Comparison of ENCODE assay signal across 8 cellular contexts in genomic region chrX:72713130-72713529, GRCh38. TPM values are rescaled to one million over a fixed set of nuclear protein-coding genes. Genes with fewer than 3 reads are reported as not detected.
DNase-seq lines count a peak whose midpoint lies in the region; ATAC-seq and TF ChIP-seq lines count a peak whose summit lies in the region.

No MANE protein-coding gene starts in this region.

- H3K4me1 Mint-ChIP-seq in brain (peaks cover 21% of the 10 kb centered on the region), naive B cell (peaks cover 0 to 9% (median 5%) of the 10 kb centered on the region in 3 donors)

- H3K36me3 ChIP-seq in A673 (ENCODE audit: insufficient read depth, low read length, poor library complexity, severe bottlenecking) (no peaks in the 10 kb centered on the region), OCI-LY7 (ENCODE audit: insufficient read depth, low read length) (no peaks in the 10 kb centered on the region)

- TF ChIP-seq CTCF in A673 (conservative IDR thresholded peaks at IDR 0.05; ENCODE audit: low read depth, low read length), result no peak
- TF ChIP-seq CTCF in brain (conservative IDR thresholded peaks at IDR 0.05), result no peak
- no peak for TF ChIP-seq CTCF in OCI-LY7 (conservative IDR thresholded peaks at IDR 0.05; ENCODE audit: low read length)

- no peak overlapping the region for H2AFZ ChIP-seq in OCI-LY7 (ENCODE audit: low read length)

- H3K4me1 ChIP-seq in A673 (ENCODE audit: insufficient read depth, low read length, poor library complexity, severe bottlenecking), result no peaks in the 10 kb centered on the region
- H3K4me1 ChIP-seq in OCI-LY7 (ENCODE audit: insufficient read depth, low read length, poor library complexity, severe bottlenecking), result no peaks in the 10 kb centered on the region

- H3K27ac Mint-ChIP-seq in brain (peak overlapping the region; percentile 7 to 71 (median 38)), naive B cell (no peak overlapping the region)

- H3K9me2 ChIP-seq in OCI-LY7 (ENCODE audit: insufficient read depth, low read length), result no peaks in the 10 kb centered on the region

- no peak for DNase-seq in A673 (ENCODE audit: low spot score)
- DNase-seq in HEK293T (ENCODE audit: extremely low spot score), result no peak
- no peak for DNase-seq in naive B cell
- no peak for DNase-seq in LoVo (ENCODE audit: low spot score)
- no peak for DNase-seq in GDM1 (lab: John Stamatoyannopoulos, UW)
- no peak for DNase-seq in OCI-LY7 (ENCODE audit: low spot score)
- no peak for DNase-seq in activated CD4-positive, CD25-positive, alpha-beta regulatory T cell treated with anti-CD3 and anti-CD28 coated beads, Interleukin-2, amount 50 U/mL, for 72 hours

- H3K36me3 Mint-ChIP-seq in brain, result no peaks in the 10 kb centered on the region
- no peaks in the 10 kb centered on the region for H3K36me3 Mint-ChIP-seq in naive B cell

- H3K9me3 Mint-ChIP-seq in brain (peaks cover 0 to 4% (median 0%) of the 10 kb centered on the region in 5 experiments), naive B cell (no peaks in the 10 kb centered on the region)

- H3K27me3 ChIP-seq in A673 (replicated peaks; ENCODE audit: insufficient read depth, low read depth, low read length, poor library complexity), result no peaks in the 10 kb centered on the region

- POLR2A ChIA-PET in A673 (lab: Charles Lee; ENCODE audit: low non-redundant PET), result no interaction called here
- POLR2A ChIA-PET in HEK293T (lab: Yijun Ruan, JAX), result interaction anchor here (0.7 kb wide), 1 partner anchor 166 kb away, joined by 4 read pairs; no protein-coding TSS in a partner anchor
- POLR2A ChIA-PET in OCI-LY7 (lab: Charles Lee), result no interaction called here

- peak overlapping the region; percentile 42 for H3K4me3 ChIP-seq in A673 (ENCODE audit: low read depth, low read length, poor library complexity, severe bottlenecking)
- no peak overlapping the region for H3K4me3 ChIP-seq in OCI-LY7 (ENCODE audit: low read depth, low read length, poor library complexity, severe bottlenecking)

- H3K4me2 ChIP-seq in OCI-LY7 (ENCODE audit: low read length), result no peak overlapping the region

- BruUV-seq in A673 (replicated peaks; lab: Mats Ljungman, UMichigan) (no TSS peak), OCI-LY7 (replicated peaks; lab: Mats Ljungman, UMichigan) (no TSS peak)

- no peaks in the 10 kb centered on the region for H4K20me1 ChIP-seq in OCI-LY7 (ENCODE audit: insufficient read depth, low read length)

- peaks cover 3% of the 10 kb centered on the region for H3K27me3 Mint-ChIP-seq in brain
- H3K27me3 Mint-ChIP-seq in naive B cell, result peaks cover 14 to 18% (median 15%) of the 10 kb centered on the region in 3 donors

- H3K9me3 ChIP-seq in A673 (ENCODE audit: low read depth, low read length, poor library complexity, severe bottlenecking), result no peaks in the 10 kb centered on the region
- H3K9me3 ChIP-seq in OCI-LY7 (ENCODE audit: low read length), result no peaks in the 10 kb centered on the region

- intact Hi-C loops in A673 (cut with micrococcal nuclease; ENCODE audit: unreplicated experiment), result no loop called here
- intact Hi-C loops in OCI-LY7 (cut with micrococcal nuclease; ENCODE audit: unreplicated experiment), result no loop called here

- H3K27ac ChIP-seq in A673 (ENCODE audit: low read depth, low read length, poor library complexity, severe bottlenecking) (no peak overlapping the region), OCI-LY7 (ENCODE audit: low read depth, low read length, poor library complexity, severe bottlenecking) (no peak overlapping the region)

- CTCF ChIA-PET in A673 (lab: Charles Lee) (no interaction called here), HEK293T (lab: Yijun Ruan, JAX) (no interaction called here), OCI-LY7 (lab: Charles Lee; ENCODE audit: unreplicated experiment) (no interaction called here)

- ATAC-seq in naive B cell (ENCODE audit: low read depth in 2 of 2), result no peak

- H3K79me2 ChIP-seq in OCI-LY7 (ENCODE audit: insufficient read depth, low read depth, low read length), result no peaks in the 10 kb centered on the region

- peak overlapping the region; percentile 82 to 87 (median 84) for H3K4me3 Mint-ChIP-seq in brain
- H3K4me3 Mint-ChIP-seq in naive B cell, result peak overlapping the region in 7 of 8 donors; percentile 12 to 85 (median 76)

TF ChIP-seq in HEK293T, 16 proteins besides CTCF, POLR2A, EP300 and RAD21:
- TF ChIP-seq BHLHE40 (IDR thresholded peaks at IDR 0.05; ENCODE audit: borderline replicate concordance), result no peak
- TF ChIP-seq PKNOX1 (IDR thresholded peaks at IDR 0.05), result peak; percentile 21; the same call in 1 of the 2 replicates
- no peak for TF ChIP-seq LEF1 (IDR thresholded peaks at IDR 0.05; ENCODE audit: borderline replicate concordance)
- no peak for TF ChIP-seq TARDBP (IDR thresholded peaks at IDR 0.05)
- no peak for TF ChIP-seq ELF4 (IDR thresholded peaks at IDR 0.05)

RNA-seq across cellular contexts. Expression of gene PHKA1, which starts 1.0 kb away (rescaled TPM):
- total RNA-seq in A673 (2021) (10.5 and 13.6 TPM in 2 replicates), OCI-LY7 (2022) (not detected in 2 replicates)
- polyA plus RNA-seq in brain (ENCODE audit: insufficient read depth, low read depth, low replicate concordance) (7.7 TPM), naive B cell (ENCODE audit: low read depth in 6 of 6) (not detected)
- 0.09 TPM in 1 of 2 replicates, not detected in the other for total RNA-seq in OCI-LY7 (2014; rRNA removed; shearing (Covaris generic))

Comparison
In these comparisons a context has a peak if more than half of its experiments do, and no peak if none do; other contexts are left out.
1. H3K27ac Mint-ChIP-seq: peak in brain (5 of 5); none in naive B cell (0 of 6).
2. RNA of gene PHKA1, which starts 1.0 kb away (total RNA-seq): 10.5 to 13.6 TPM in A673; 0.09 TPM in OCI-LY7; every median in the first group is over 10 times any median in the second.